In the genomic region with DNA sequence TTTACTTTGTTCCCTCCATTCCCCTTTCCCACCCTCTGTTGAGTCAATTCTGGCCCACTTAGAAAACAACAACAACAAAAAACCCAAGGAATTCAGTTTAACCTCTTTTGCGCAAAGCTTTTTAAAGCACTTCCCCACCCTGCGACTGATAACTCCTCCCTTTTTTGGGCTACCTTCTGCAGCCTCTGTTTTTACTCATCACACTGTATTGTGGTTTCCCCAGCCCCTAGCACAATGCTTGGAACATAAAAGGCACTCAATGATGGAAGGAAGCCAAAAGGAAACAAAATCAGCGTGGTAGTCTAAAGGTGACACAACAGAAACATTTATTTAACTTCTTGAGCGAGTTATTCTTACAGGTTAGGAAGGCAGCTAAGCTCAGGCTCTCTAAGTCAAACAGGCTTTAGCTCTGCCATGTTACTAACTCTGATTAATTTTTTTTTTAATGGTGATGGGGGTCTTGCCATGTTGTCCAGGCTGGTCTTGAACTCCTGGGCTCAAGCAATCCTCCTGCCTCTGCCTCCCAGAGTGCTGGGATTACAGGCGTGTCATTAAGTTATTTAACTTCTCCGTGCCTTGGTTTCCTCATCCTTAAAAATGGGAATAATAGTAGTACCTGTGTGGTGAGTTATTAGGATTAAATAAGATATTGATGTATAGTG, we compare ENCODE assay signal across 8 cellular contexts. TPM values are rescaled to one million over a fixed set of nuclear protein-coding genes. Genes with fewer than 3 reads are reported as not detected.
DNase-seq lines count a peak whose midpoint lies in the region; ATAC-seq and TF ChIP-seq lines count a peak whose summit lies in the region.

No MANE protein-coding gene starts in this region.

- H3K27me3 Mint-ChIP-seq in T-helper 1 cell treated with Interleukin-12 subunit alpha and Interleukin-12 subunit beta and Interleukin-4 antibody, amounts not matched to agents 30 μg/mL and 1 μg/mL, for 36 hours (ENCODE audit: low read depth), result no peaks in the 10 kb centered on the region

- H3K4me3 Mint-ChIP-seq in T-helper 1 cell treated with Interleukin-12 subunit alpha and Interleukin-12 subunit beta and Interleukin-4 antibody, amounts not matched to agents 30 μg/mL and 1 μg/mL, for 36 hours, result peak overlapping the region; percentile 86

- ATAC-seq in upper lobe of right lung, result no peak
- ATAC-seq in GM18498 (IDR thresholded peaks at IDR 0.05; ENCODE audit: unreplicated experiment), result no peak

- H3K36me3 ChIP-seq in colonic mucosa (no peaks in the 10 kb centered on the region), muscle layer of duodenum (ENCODE audit: control insufficient read depth in 1 of 2, insufficient read depth in 2 of 2, low read length in 2 of 2) (no peaks in the 10 kb centered on the region), upper lobe of right lung (no peaks in the 10 kb centered on the region)

- no peak for TF ChIP-seq CTCF in colonic mucosa (IDR thresholded peaks at IDR 0.05)
- no peak for TF ChIP-seq CTCF in upper lobe of right lung (IDR thresholded peaks at IDR 0.05)

- H3K4me1 ChIP-seq in colonic mucosa (peaks cover 6% of the 10 kb centered on the region), muscle layer of duodenum (ENCODE audit: control insufficient read depth in 1 of 2, insufficient read depth in 2 of 2, low read length in 2 of 2) (peaks cover 12 to 39% of the 10 kb centered on the region in 2 donors), upper lobe of right lung (peaks cover 23% of the 10 kb centered on the region)

- intact Hi-C loops in colonic mucosa (cut with DNase I), result no loop called here
- intact Hi-C loops in upper lobe of right lung (cut with DNase I), result no loop called here

- H3K27ac ChIP-seq in colonic mucosa (peak overlapping the region; percentile 84), muscle layer of duodenum (ENCODE audit: low read length) (peak overlapping the region; percentile 70), upper lobe of right lung (peak overlapping the region; percentile 85)

- no peaks in the 10 kb centered on the region for H3K9me3 Mint-ChIP-seq in T-helper 1 cell treated with Interleukin-12 subunit alpha and Interleukin-12 subunit beta and Interleukin-4 antibody, amounts not matched to agents 30 μg/mL and 1 μg/mL, for 36 hours

- no peaks in the 10 kb centered on the region for H3K27me3 ChIP-seq in colonic mucosa
- H3K27me3 ChIP-seq in muscle layer of duodenum (ENCODE audit: low read depth, low read length), result no peaks in the 10 kb centered on the region
- no peaks in the 10 kb centered on the region for H3K27me3 ChIP-seq in upper lobe of right lung

- peaks cover 46% of the 10 kb centered on the region for H3K4me1 Mint-ChIP-seq in T-helper 1 cell treated with Interleukin-12 subunit alpha and Interleukin-12 subunit beta and Interleukin-4 antibody, amounts not matched to agents 30 μg/mL and 1 μg/mL, for 36 hours (ENCODE audit: low read depth)

- peak overlapping the region; percentile 87 for H3K27ac Mint-ChIP-seq in T-helper 1 cell treated with Interleukin-12 subunit alpha and Interleukin-12 subunit beta and Interleukin-4 antibody, amounts not matched to agents 30 μg/mL and 1 μg/mL, for 36 hours

- DNase-seq in activated CD4-positive, CD25-positive, alpha-beta regulatory T cell treated with anti-CD3 and anti-CD28 coated beads, Interleukin-2, amount 50 U/mL, for 16 hours (ENCODE audit: low read depth, low spot score), result peak; percentile 46
- DNase-seq in activated CD4-positive, CD25-positive, alpha-beta regulatory T cell treated with anti-CD3 and anti-CD28 coated beads, Interleukin-2, amount 50 U/mL, for 72 hours, result no peak
- peak; percentile 93 for DNase-seq in Jurkat, Clone E6-1 (ENCODE audit: low read depth, low spot score)
- DNase-seq in colonic mucosa (no peak), upper lobe of right lung (no peak)

- peak overlapping the region; percentile 71 for H3K4me3 ChIP-seq in Jurkat, Clone E6-1 (ENCODE audit: low read length)
- H3K4me3 ChIP-seq in colonic mucosa, result peak overlapping the region; percentile 93
- H3K4me3 ChIP-seq in muscle layer of duodenum (ENCODE audit: low read depth in 1 of 2, low read length in 2 of 2), result peak overlapping the region; percentile 87 to 92
- H3K4me3 ChIP-seq in upper lobe of right lung, result peak overlapping the region; percentile 86

- H3K9me3 ChIP-seq in colonic mucosa (no peaks in the 10 kb centered on the region), muscle layer of duodenum (ENCODE audit: control insufficient read depth in 1 of 2, low read length in 2 of 2) (no peaks in the 10 kb centered on the region), upper lobe of right lung (no peaks in the 10 kb centered on the region)

- peak overlapping the region; percentile 83 to 92 for H3K9ac ChIP-seq in colonic mucosa (ENCODE audit: low read depth in 2 of 2, low read length in 2 of 2)

- no peaks in the 10 kb centered on the region for H3K36me3 Mint-ChIP-seq in T-helper 1 cell treated with Interleukin-12 subunit alpha and Interleukin-12 subunit beta and Interleukin-4 antibody, amounts not matched to agents 30 μg/mL and 1 μg/mL, for 36 hours (ENCODE audit: low read depth)

RNA-seq across cellular contexts. Expression of gene CEP68, which starts 1.3 kb away (rescaled TPM):
- polyA plus RNA-seq in Jurkat, Clone E6-1 (2012; ENCODE audit: insufficient read depth, insufficient read length), result 12.3 TPM
- total RNA-seq in colonic mucosa (1 to 10 TPM; 7.1 to 8.5 TPM), upper lobe of right lung (16.0 TPM)

Comparison
In these comparisons a context has a peak if more than half of its experiments do, and no peak if none do; other contexts are left out.
1. DNase-seq: peak in activated CD4-positive, CD25-positive, alpha-beta regulatory T cell treated with anti-CD3 and anti-CD28 coated beads, Interleukin-2, amount 50 U/mL, for 16 hours (single experiment) and Jurkat, Clone E6-1 (single experiment); none in activated CD4-positive, CD25-positive, alpha-beta regulatory T cell treated with anti-CD3 and anti-CD28 coated beads, Interleukin-2, amount 50 U/mL, for 72 hours (single experiment), colonic mucosa (single experiment) and upper lobe of right lung (single experiment).
2. Peak in every context shown above with its lines, with median percentiles within 50 percentile points of each other: H3K4me3 ChIP-seq and H3K27ac ChIP-seq.